19 cellular contexts compared by ENCODE assay signal in genomic region chr4:67460574-67460973, GRCh38.
"Had no signal": no experiment of that assay in that cellular context is flagged by ENCODE, and none has a peak within 500 bp of the region (broad histone marks: within the 10 kb centered on the region; RNA-seq: fewer than 3 reads in every experiment).

No MANE protein-coding gene starts in this region.

- H3K4me1 ChIP-seq: parathyroid adenoma, transverse colon had no signal

- H3K9ac ChIP-seq: parathyroid adenoma had no signal

- H3K9me3 ChIP-seq: gastroesophageal sphincter, stomach, transverse colon had no signal

- H3K27me3 ChIP-seq: gastroesophageal sphincter, stomach, transverse colon had no signal

- H2AFZ ChIP-seq: parathyroid adenoma had no signal

- H3K79me2 ChIP-seq: parathyroid adenoma had no signal

- H3K27ac Mint-ChIP-seq: nephron progenitor cell; stimulated activated naive B cell treated with anti-CD40 and anti-IgM and Interleukin-4, amounts not matched to agents 10 μg/mL and 1 μg/mL and 100 μg/mL, for 72 hours had no signal

- H3K4me3 Mint-ChIP-seq: naive thymus-derived CD4-positive, alpha-beta T cell; nephron progenitor cell; stimulated activated naive B cell treated with anti-CD40 and anti-IgM and Interleukin-4, amounts not matched to agents 10 μg/mL and 1 μg/mL and 100 μg/mL, for 72 hours had no signal

- H3K36me3 ChIP-seq: thoracic aorta had no signal

- ATAC-seq: gastroesophageal sphincter; left colon; naive thymus-derived CD4-positive, alpha-beta T cell; sciatic nerve; stimulated activated naive B cell treated with anti-CD40 and anti-IgM and Interleukin-4, amounts not matched to agents 10 μg/mL and 1 μg/mL and 100 μg/mL, for 72 hours had no signal

- H3K27me3 Mint-ChIP-seq: naive thymus-derived CD4-positive, alpha-beta T cell; stimulated activated naive B cell treated with anti-CD40 and anti-IgM and Interleukin-4, amounts not matched to agents 10 μg/mL and 1 μg/mL and 100 μg/mL, for 72 hours had no signal

- DNase-seq: cerebellar nuclear complex; dermis blood vessel endothelial cell; foreskin fibroblast; glutamatergic neuron; left colon; mesendoderm; naive thymus-derived CD4-positive, alpha-beta T cell; nephron progenitor cell; stimulated activated CD4-positive, alpha-beta T cell treated with anti-CD3 and anti-CD28 coated beads, Interleukin-2, amount 100 ng/mL, for 24 hours; stimulated activated CD4-positive, alpha-beta T cell treated with anti-CD3 and anti-CD28 coated beads, Interleukin-4, amount 100 ng/mL, for 4 hours; stimulated activated naive B cell treated with anti-CD40 and anti-IgM and Interleukin-4, amounts not matched to agents 10 μg/mL and 1 μg/mL and 100 μg/mL, for 72 hours; stomach; substantia nigra; transverse colon had no signal

- H3K4me3 ChIP-seq: gastroesophageal sphincter, skin epidermis, stomach, thoracic aorta, transverse colon had no signal

- H3K27ac ChIP-seq: gastroesophageal sphincter, parathyroid adenoma, skin epidermis, stomach, thoracic aorta, transverse colon had no signal
